In genomic region chr6:154731296-154732218, GRCh38 we compare ENCODE assay signal across 9 cellular contexts. TPM values are rescaled to one million over a fixed set of nuclear protein-coding genes. Genes with fewer than 3 reads are reported as not detected.
A peak's percentile ranks its signal among the peaks of the same experiment; 100 is the strongest.
DNase-seq lines count a peak whose midpoint lies in the region; ATAC-seq and TF ChIP-seq lines count a peak whose summit lies in the region.
"Had no signal": no experiment of that assay in that cellular context is flagged by ENCODE, and none has a peak within 500 bp of the region (broad histone marks: within the 10 kb centered on the region; RNA-seq: fewer than 3 reads in every experiment).

No MANE protein-coding gene starts in this region.

- no peaks in the 10 kb centered on the region for H3K27me3 ChIP-seq in CD4-positive, alpha-beta memory T cell (ENCODE audit: insufficient read depth, low read length)
- no peaks in the 10 kb centered on the region for H3K27me3 ChIP-seq in HCT116 (ENCODE audit: insufficient read depth, low read length)
- no peaks in the 10 kb centered on the region for H3K27me3 ChIP-seq in naive thymus-derived CD4-positive, alpha-beta T cell (ENCODE audit: control insufficient read depth in 2 of 2, insufficient read depth in 2 of 2, low read length in 2 of 2)
- H3K27me3 ChIP-seq in Karpas-422 (ENCODE audit: low read length): no peaks in the 10 kb centered on the region
- H3K27me3 ChIP-seq: pancreas had no signal

- peaks cover 30% of the 10 kb centered on the region for H3K4me1 ChIP-seq in CD4-positive, alpha-beta memory T cell (ENCODE audit: insufficient read depth, low read length)
- peaks cover 3 to 19% of the 10 kb centered on the region in 2 experiments; a peak in 3 of 4 replicates for H3K4me1 ChIP-seq in HCT116 (ENCODE audit: control insufficient read depth in 1 of 2, insufficient read depth in 2 of 2, low read length in 2 of 2)
- peaks cover 16 to 24% of the 10 kb centered on the region in 2 donors for H3K4me1 ChIP-seq in naive thymus-derived CD4-positive, alpha-beta T cell (ENCODE audit: control insufficient read depth in 2 of 2, insufficient read depth in 2 of 2, low read length in 2 of 2)
- peaks cover 28% of the 10 kb centered on the region for H3K4me1 ChIP-seq in Karpas-422 (ENCODE audit: low read length)

- peaks cover under 1 to 8% of the 10 kb centered on the region in 2 donors for H3K36me3 Mint-ChIP-seq in CD4-positive, alpha-beta memory T cell
- H3K36me3 Mint-ChIP-seq in activated naive CD8-positive, alpha-beta T cell: peaks cover 4% of the 10 kb centered on the region
- peaks cover 0 to 6% (median 2%) of the 10 kb centered on the region in 5 donors for H3K36me3 Mint-ChIP-seq in naive thymus-derived CD4-positive, alpha-beta T cell

- H3K9ac ChIP-seq in HCT116 (ENCODE audit: low read length) (peak overlapping the region; percentile 95; the same call in 1 of the 2 replicates), Karpas-422 (ENCODE audit: low read length) (no peak overlapping the region)

- H3K79me2 ChIP-seq in HCT116 (ENCODE audit: insufficient read depth, low read length) (peaks cover 25% of the 10 kb centered on the region), Karpas-422 (ENCODE audit: low read length) (peaks cover 34% of the 10 kb centered on the region)

- H3K4me3 ChIP-seq in CD4-positive, alpha-beta memory T cell (ENCODE audit: low read length in 2 of 2): no peak overlapping the region
- H3K4me3 ChIP-seq in HCT116 (replicated peaks in 1 of 2; ENCODE audit: low read depth in 1 of 2, low read length in 2 of 2): no peak overlapping the region
- H3K4me3 ChIP-seq in naive thymus-derived CD4-positive, alpha-beta T cell (ENCODE audit: low read length): no peak overlapping the region
- no peak overlapping the region for H3K4me3 ChIP-seq in Karpas-422 (ENCODE audit: low read length)

- no peak overlapping the region for H3K27ac ChIP-seq in CD4-positive, alpha-beta memory T cell (ENCODE audit: low read depth, low read length)
- H3K27ac ChIP-seq in HCT116 (ENCODE audit: low read depth, low read length) (no peak overlapping the region), Karpas-422 (ENCODE audit: low read length) (no peak overlapping the region)
- no peak overlapping the region for H3K27ac ChIP-seq in naive thymus-derived CD4-positive, alpha-beta T cell (ENCODE audit: low read depth, low read length)

- POLR2A ChIA-PET in CD4-positive, alpha-beta memory T cell (lab: Charles Lee; ENCODE audit: partially characterized antibody): interaction anchor here (1.5 kb wide), 1 partner anchor 16 kb away, joined by 3 read pairs; no protein-coding TSS in a partner anchor
- POLR2A ChIA-PET in HCT116 (lab: Charles Lee): no interaction called here
- POLR2A ChIA-PET in naive thymus-derived CD4-positive, alpha-beta T cell (lab: Charles Lee): interaction anchor here (0.6 kb wide), 1 partner anchor 792 kb away, joined by 3 read pairs; no protein-coding TSS in a partner anchor

- peaks cover 14 to 32% (median 22%) of the 10 kb centered on the region in 4 donors for H3K4me1 Mint-ChIP-seq in CD4-positive, alpha-beta memory T cell
- peaks cover 29% of the 10 kb centered on the region for H3K4me1 Mint-ChIP-seq in activated naive CD8-positive, alpha-beta T cell (ENCODE audit: low read depth)
- peaks cover 9 to 34% (median 28%) of the 10 kb centered on the region in 7 donors for H3K4me1 Mint-ChIP-seq in naive thymus-derived CD4-positive, alpha-beta T cell

- RAD21 ChIA-PET in HCT116 (lab: Charles Lee; ENCODE audit: low non-redundant PET in 1 of 2, low total read pairs in 2 of 2, uncharacterized antibody in 2 of 2, unreplicated experiment in 2 of 2): no interaction called here

- peaks cover under 1% of the 10 kb centered on the region; the same call in 1 of the 2 replicates for H4K20me1 ChIP-seq in HCT116 (ENCODE audit: insufficient read depth)
- H4K20me1 ChIP-seq in Karpas-422 (ENCODE audit: insufficient read depth, low read depth, low read length): peaks cover 6% of the 10 kb centered on the region

- intact Hi-C loops in CD4-positive, alpha-beta memory T cell (cut with micrococcal nuclease): loop anchor here (10.0 kb wide), 2 partner anchors 487 to 1727 kb away; partner anchors contain the start of gene MTRF1L
- intact Hi-C loops in HCT116 (cut with micrococcal nuclease): loop anchor here (5.0 kb wide), 1 partner anchor 54 kb away; no protein-coding TSS in a partner anchor
- intact Hi-C loops in naive thymus-derived CD4-positive, alpha-beta T cell (cut with micrococcal nuclease): loop anchor here (2.0 to 5.0 kb wide), 11 partner anchors 15 to 1955 kb away; partner anchors contain the start of genes FBXO5 (in 2 of the 2) and MTRF1L (in 2 of the 2)

- no peak for TF ChIP-seq CTCF in HCT116 (IDR thresholded peaks at IDR 0.05 in 2 of 3, conservative IDR thresholded peaks at IDR 0.05 in 1 of 3; ENCODE audit: borderline replicate concordance in 1 of 3, insufficient read depth in 1 of 3, low read depth in 2 of 3, low read length in 2 of 3)

- H3K9me3 Mint-ChIP-seq in CD4-positive, alpha-beta memory T cell: no peaks in the 10 kb centered on the region
- H3K9me3 Mint-ChIP-seq in activated naive CD8-positive, alpha-beta T cell (ENCODE audit: low read depth): no peaks in the 10 kb centered on the region
- peaks cover 0 to 2% (median 0%) of the 10 kb centered on the region in 11 donors for H3K9me3 Mint-ChIP-seq in naive thymus-derived CD4-positive, alpha-beta T cell

- peak overlapping the region; percentile 24 to 87 (median 70) for H3K4me3 Mint-ChIP-seq in CD4-positive, alpha-beta memory T cell
- H3K4me3 Mint-ChIP-seq in activated naive CD8-positive, alpha-beta T cell: peak overlapping the region; percentile 70
- H3K4me3 Mint-ChIP-seq in naive thymus-derived CD4-positive, alpha-beta T cell: peak overlapping the region; percentile 35 to 95 (median 84)

- H3K36me3 ChIP-seq in CD4-positive, alpha-beta memory T cell (ENCODE audit: insufficient read depth, low read length): no peaks in the 10 kb centered on the region
- no peaks in the 10 kb centered on the region for H3K36me3 ChIP-seq in HCT116 (ENCODE audit: control insufficient read depth in 1 of 2, insufficient read depth in 2 of 2, low read length in 2 of 2)
- H3K36me3 ChIP-seq in naive thymus-derived CD4-positive, alpha-beta T cell (ENCODE audit: control insufficient read depth in 2 of 3, insufficient read depth in 3 of 3, low read length in 3 of 3): peaks cover 0 to 4% (median 0%) of the 10 kb centered on the region in 3 experiments
- H3K36me3 ChIP-seq in Karpas-422 (ENCODE audit: insufficient read depth, low read length): no peaks in the 10 kb centered on the region
- H3K36me3 ChIP-seq: pancreas had no signal

- CTCF ChIA-PET in CD4-positive, alpha-beta memory T cell (lab: Charles Lee; ENCODE audit: partially characterized antibody): interaction anchor here (1.2 to 1.6 kb wide), 2 partner anchors 56 to 73 kb away, joined by 3 to 6 read pairs; no protein-coding TSS in a partner anchor
- CTCF ChIA-PET in HCT116 (lab: Charles Lee): no interaction called here
- CTCF ChIA-PET in naive thymus-derived CD4-positive, alpha-beta T cell (lab: Charles Lee): interaction anchor here (1.1 to 1.5 kb wide), 3 partner anchors 14 to 75 kb away, joined by 3 read pairs; no protein-coding TSS in a partner anchor

- ATAC-seq in HCT116 (no peak), GM21367 (IDR thresholded peaks at IDR 0.05; ENCODE audit: unreplicated experiment) (no peak), GM19467 (IDR thresholded peaks at IDR 0.05; ENCODE audit: unreplicated experiment) (no peak)
- ATAC-seq in naive thymus-derived CD4-positive, alpha-beta T cell: no peak
- ATAC-seq: pancreas had no signal

- H3K9me3 ChIP-seq in CD4-positive, alpha-beta memory T cell (ENCODE audit: control insufficient read depth in 1 of 2, low read length in 2 of 2): no peaks in the 10 kb centered on the region
- H3K9me3 ChIP-seq in HCT116 (ENCODE audit: control insufficient read depth in 1 of 2, insufficient read depth in 1 of 2, low read depth in 1 of 2, low read length in 2 of 2) (no peaks in the 10 kb centered on the region), Karpas-422 (ENCODE audit: low read length) (no peaks in the 10 kb centered on the region)
- H3K9me3 ChIP-seq in naive thymus-derived CD4-positive, alpha-beta T cell (ENCODE audit: control insufficient read depth in 2 of 3, low read length in 3 of 3): no peaks in the 10 kb centered on the region
- H3K9me3 ChIP-seq: pancreas had no signal

- H3K4me2 ChIP-seq in HCT116 (ENCODE audit: low read length) (peak overlapping the region; percentile 91), Karpas-422 (ENCODE audit: low read depth, low read length, poor library complexity, severe bottlenecking) (no peak overlapping the region)

- no TSS peak for BruUV-seq in HCT116 (replicated peaks; lab: Mats Ljungman, UMichigan)

- DNase-seq in CD4-positive, alpha-beta memory T cell: no peak
- no peak for DNase-seq in HCT116 (ENCODE audit: low read depth, low spot score)
- no peak for DNase-seq in naive thymus-derived CD4-positive, alpha-beta T cell
- no peak for DNase-seq in Karpas-422
- DNase-seq in inferior parietal cortex (ENCODE audit: extremely low spot score): no peak
- DNase-seq: pancreas had no signal

- H3K27ac Mint-ChIP-seq in CD4-positive, alpha-beta memory T cell: peak overlapping the region in 5 of 7 donors; percentile 23 to 90 (median 75)
- H3K27ac Mint-ChIP-seq in activated naive CD8-positive, alpha-beta T cell: peak overlapping the region; percentile 88
- peak overlapping the region in 8 of 9 donors; percentile 12 to 93 (median 80) for H3K27ac Mint-ChIP-seq in naive thymus-derived CD4-positive, alpha-beta T cell

- no peak for TF ChIP-seq POLR2A in HCT116 (IDR thresholded peaks at IDR 0.05; ENCODE audit: borderline replicate concordance, extremely low read depth, insufficient read depth, insufficient read length)

- H2AFZ ChIP-seq in HCT116 (ENCODE audit: low read depth, low read length, poor library complexity, severe bottlenecking) (no peak overlapping the region), Karpas-422 (ENCODE audit: low read length) (no peak overlapping the region)

- no peaks in the 10 kb centered on the region for H3K9me2 ChIP-seq in HCT116 (ENCODE audit: insufficient read depth)
- no peaks in the 10 kb centered on the region for H3K9me2 ChIP-seq in Karpas-422 (replicated peaks; ENCODE audit: insufficient read depth, low read length)

- TF ChIP-seq RAD21 in HCT116 (IDR thresholded peaks at IDR 0.05; ENCODE audit: low read depth): no peak

- no peaks in the 10 kb centered on the region for H3K27me3 Mint-ChIP-seq in CD4-positive, alpha-beta memory T cell
- no peaks in the 10 kb centered on the region for H3K27me3 Mint-ChIP-seq in activated naive CD8-positive, alpha-beta T cell
- H3K27me3 Mint-ChIP-seq in naive thymus-derived CD4-positive, alpha-beta T cell: no peaks in the 10 kb centered on the region

TF ChIP-seq in HCT116, 20 proteins besides CTCF, POLR2A, EP300 and RAD21 (continues in another document):
- TF ChIP-seq ZNF274 (IDR thresholded peaks at IDR 0.05; ENCODE audit: low read depth, low read length) (no peak), FOSL1 (IDR thresholded peaks at IDR 0.05; ENCODE audit: low read depth) (no peak)

RNA-seq across cellular contexts. Expression of gene SCAF8, which starts 1.7 kb away (rescaled TPM):
- 10 to 100 TPM; 59.9 to 60.5 TPM for total RNA-seq in CD4-positive, alpha-beta memory T cell
- polyA plus RNA-seq in CD4-positive, alpha-beta memory T cell: 10 to 100 TPM in 1 of 2 donors, 1 to 10 TPM in 1; 4.5 to 20.5 TPM
- 34.6 TPM for total RNA-seq in HCT116 (2021; ENCODE audit: unreplicated experiment)
- 10.0 and 13.8 TPM in 2 replicates for polyA plus RNA-seq in HCT116 (2012)
- total RNA-seq in naive thymus-derived CD4-positive, alpha-beta T cell: 10 to 100 TPM; 41.1 to 69.2 (median 54.9) TPM
- 10 to 100 TPM; 12.4 to 23.1 TPM for polyA plus RNA-seq in naive thymus-derived CD4-positive, alpha-beta T cell
- 30.1 and 44.8 TPM in 2 replicates for total RNA-seq in Karpas-422 (2014; rRNA removed; shearing (Covaris generic); ENCODE audit: low replicate concordance)
